In the genomic region with DNA sequence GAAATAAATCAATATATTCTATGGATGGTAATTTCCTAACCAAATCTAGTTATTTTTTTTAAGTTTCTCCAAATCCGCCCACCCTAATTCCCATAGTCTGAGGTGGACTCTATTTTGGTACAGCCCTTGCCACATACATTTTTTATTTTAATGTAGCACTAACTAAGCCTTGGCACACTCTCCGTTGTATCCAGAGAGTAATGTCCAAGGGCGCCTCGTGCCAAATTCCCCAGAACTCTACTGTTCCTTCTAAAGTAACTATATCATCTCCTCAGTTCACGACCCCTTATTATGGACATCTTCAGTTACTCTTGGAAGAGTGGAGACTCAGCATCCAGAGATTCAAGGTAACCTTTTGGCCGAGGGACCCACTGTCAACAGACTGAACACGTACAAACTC, we compare ENCODE assay signal across 13 cellular contexts. TPM values are rescaled to one million over a fixed set of nuclear protein-coding genes. Genes with fewer than 3 reads are reported as not detected.
DNase-seq lines count a peak whose midpoint lies in the region; ATAC-seq and TF ChIP-seq lines count a peak whose summit lies in the region.
"Had no signal": no experiment of that assay in that cellular context is flagged by ENCODE, and none has a peak within 500 bp of the region (broad histone marks: within the 10 kb centered on the region; RNA-seq: fewer than 3 reads in every experiment).

No MANE protein-coding gene starts in this region.

- DNase-seq in HFF-Myc (ENCODE audit: extremely low read depth, low read depth) (no peak), choroid plexus epithelial cell (ENCODE audit: low read depth) (peak; percentile 33), mesendoderm (no peak), thyroid gland (no peak), left colon (no peak), RKO (ENCODE audit: low spot score) (no peak)
- no peak for DNase-seq in activated CD4-positive, alpha-beta T cell treated with anti-CD3 and anti-CD28 coated beads, Interleukin-2, amount 50 U/mL, for 1 hour
- no peak for DNase-seq in effector memory CD8-positive, alpha-beta T cell
- DNase-seq: activated CD8-positive, alpha-beta T cell treated with anti-CD3 and anti-CD28 coated beads for 36 hours; DMS153; NCI-H2029; SIG-M5 had no signal

- no peak overlapping the region for H2BK15ac ChIP-seq in mesendoderm (replicated peaks; ENCODE audit: low read depth)

- no peak overlapping the region for H3K4ac ChIP-seq in mesendoderm (ENCODE audit: low read depth, low read length)

- H3K27ac Mint-ChIP-seq in effector memory CD8-positive, alpha-beta T cell = no peak overlapping the region
- H3K27ac Mint-ChIP-seq: activated CD8-positive, alpha-beta T cell treated with anti-CD3 and anti-CD28 coated beads for 36 hours had no signal

- no CpG with 5 or more reads among the region's 7 CpGs for WGBS in mesendoderm (ENCODE audit: extremely low coverage, insufficient coverage, low lambda C conversion rate)
- WGBS in thyroid gland, 2 donors = 62 to 75% methylated on average over 7 of the region's 7 CpGs

- H4K8ac ChIP-seq in mesendoderm (ENCODE audit: low read depth, low read length) = no peak overlapping the region

- H3K27me3 ChIP-seq in mesendoderm (ENCODE audit: insufficient read depth, low read length, poor library complexity) (no peaks in the 10 kb centered on the region), thyroid gland (no peaks in the 10 kb centered on the region)

- peak overlapping the region; percentile 5 for H3K4me2 ChIP-seq in mesendoderm (ENCODE audit: low read length)

- no peak overlapping the region for H3K4me3 Mint-ChIP-seq in effector memory CD8-positive, alpha-beta T cell
- H3K4me3 Mint-ChIP-seq: activated CD8-positive, alpha-beta T cell treated with anti-CD3 and anti-CD28 coated beads for 36 hours had no signal

- no peak overlapping the region for H3K27ac ChIP-seq in mesendoderm (ENCODE audit: low read depth, low read length)
- H3K27ac ChIP-seq in thyroid gland = peak overlapping the region in 2 of 3 donors; percentile 59 to 69

- TF ChIP-seq POLR2A in thyroid gland (IDR thresholded peaks at IDR 0.05) = no peak

- H3K9ac ChIP-seq in mesendoderm (ENCODE audit: low read length) = no peak overlapping the region

- no peaks in the 10 kb centered on the region for H3K9me3 ChIP-seq in thyroid gland
- H3K9me3 ChIP-seq: right lobe of liver had no signal

- no peak overlapping the region for H2BK5ac ChIP-seq in mesendoderm (ENCODE audit: low read length)

- H3K27me3 Mint-ChIP-seq in effector memory CD8-positive, alpha-beta T cell = peaks cover 7 to 9% of the 10 kb centered on the region in 2 donors

- no peak for TF ChIP-seq CTCF in HFF-Myc (IDR thresholded peaks at IDR 0.05; ENCODE audit: low read depth, low read length, missing control alignments)
- no peak for TF ChIP-seq CTCF in choroid plexus epithelial cell (conservative IDR thresholded peaks at IDR 0.05; ENCODE audit: low read depth, low read length)
- no peak for TF ChIP-seq CTCF in thyroid gland (IDR thresholded peaks at IDR 0.05)

- no peaks in the 10 kb centered on the region for H3K79me1 ChIP-seq in mesendoderm (ENCODE audit: low read length)

- peak overlapping the region; percentile 51 for H2BK120ac ChIP-seq in mesendoderm (ENCODE audit: low read depth, low read length)

- H3K36me3 Mint-ChIP-seq in effector memory CD8-positive, alpha-beta T cell (ENCODE audit: insufficient read depth) = no peaks in the 10 kb centered on the region

- no peak overlapping the region for H4K5ac ChIP-seq in mesendoderm (ENCODE audit: low read length)

- peak overlapping the region; percentile 70 for H3K4me3 ChIP-seq in HFF-Myc (replicated peaks; ENCODE audit: low read depth, low read length)
- H3K4me3 ChIP-seq in choroid plexus epithelial cell (ENCODE audit: low read depth, low read length) = peak overlapping the region; percentile 94
- no peak overlapping the region for H3K4me3 ChIP-seq in mesendoderm (ENCODE audit: low read length)
- H3K4me3 ChIP-seq in thyroid gland (replicated peaks in 1 of 3) = peak overlapping the region in 1 of 3 donors; percentile 49

- H3K4me1 ChIP-seq in mesendoderm (ENCODE audit: control insufficient read depth, low read depth, low read length) (peaks cover 3% of the 10 kb centered on the region), thyroid gland (no peaks in the 10 kb centered on the region)
- H3K4me1 ChIP-seq: right lobe of liver had no signal

- no peak overlapping the region for H3K18ac ChIP-seq in mesendoderm (ENCODE audit: low read length)

- H3K36me3 ChIP-seq in mesendoderm (ENCODE audit: control insufficient read depth, insufficient read depth, low read length) (no peaks in the 10 kb centered on the region), thyroid gland (no peaks in the 10 kb centered on the region)
- H3K36me3 ChIP-seq: right lobe of liver had no signal

- peaks cover 0 to 3% of the 10 kb centered on the region in 2 donors for H3K4me1 Mint-ChIP-seq in effector memory CD8-positive, alpha-beta T cell (ENCODE audit: low read depth in 2 of 2)

- ATAC-seq in left colon = no peak
- ATAC-seq in effector memory CD8-positive, alpha-beta T cell (replicated peaks) = no peak
- ATAC-seq: activated CD8-positive, alpha-beta T cell treated with anti-CD3 and anti-CD28 coated beads for 36 hours had no signal

- peaks cover 6 to 11% of the 10 kb centered on the region in 2 donors for H3K9me3 Mint-ChIP-seq in effector memory CD8-positive, alpha-beta T cell

- intact Hi-C loops in thyroid gland (cut with DNase I) = no loop called here
- intact Hi-C loops in left colon (cut with DNase I, micrococcal nuclease) = no loop called here

- no peak overlapping the region for H2AK5ac ChIP-seq in mesendoderm (ENCODE audit: low read length)

- no peaks in the 10 kb centered on the region for H3K79me2 ChIP-seq in mesendoderm (ENCODE audit: control insufficient read depth, insufficient read depth, low read length)

- no peak overlapping the region for H3K56ac ChIP-seq in mesendoderm (ENCODE audit: low read length)

- no peak overlapping the region for H3K23ac ChIP-seq in mesendoderm (ENCODE audit: low read length)

RNA-seq across cellular contexts. Expression of a gene that starts 1.3 kb away (rescaled TPM):
- 12.8 TPM for polyA plus RNA-seq in mesendoderm (2013, experiment 1 of 2)
- 12.6 TPM for polyA plus RNA-seq in mesendoderm (2013, experiment 2 of 2)
- total RNA-seq in thyroid gland = 10 to 100 TPM in 3 of 4 donors, 1 to 10 TPM in 1; 3.0 to 18.7 (median 12.7) TPM
- 1 to 10 TPM; 1.2 to 5.1 TPM for total RNA-seq in left colon
- total RNA-seq: activated CD8-positive, alpha-beta T cell treated with anti-CD3 and anti-CD28 coated beads for 36 hours had no signal
